In genomic region chr15:48897144-48897814, GRCh38 we compare ENCODE assay signal across 10 cellular contexts. TPM values are rescaled to one million over a fixed set of nuclear protein-coding genes. Genes with fewer than 3 reads are reported as not detected.
DNase-seq lines count a peak whose midpoint lies in the region; ATAC-seq and TF ChIP-seq lines count a peak whose summit lies in the region.
"Had no signal": no experiment of that assay in that cellular context is flagged by ENCODE, and none has a peak within 500 bp of the region (broad histone marks: within the 10 kb centered on the region; RNA-seq: fewer than 3 reads in every experiment).

No MANE protein-coding gene starts in this region.

- intact Hi-C loops in breast epithelium (cut with DNase I; ENCODE audit: low total_unique reads) (no loop called here), left lung (cut with DNase I) (no loop called here)

- H3K27me3 ChIP-seq in breast epithelium: no peaks in the 10 kb centered on the region
- H3K27me3 ChIP-seq in left lung: peaks cover 0 to 13% of the 10 kb centered on the region in 2 donors
- H3K27me3 ChIP-seq in tibial nerve: no peaks in the 10 kb centered on the region
- no peaks in the 10 kb centered on the region for H3K27me3 ChIP-seq in Karpas-422 (ENCODE audit: low read length)

- no peak overlapping the region for H3K9ac ChIP-seq in Karpas-422 (ENCODE audit: low read length)

- 12 to 19% methylated on average over 8 of the region's 8 CpGs for WGBS in tibial nerve, 2 donors

- no peak for TF ChIP-seq POLR2A in breast epithelium (IDR thresholded peaks at IDR 0.05)
- no peak for TF ChIP-seq POLR2A in tibial nerve (IDR thresholded peaks at IDR 0.05)

- ATAC-seq in left lung: peak; percentile 62
- ATAC-seq: A549 had no signal

- no peaks in the 10 kb centered on the region for H3K79me2 ChIP-seq in Karpas-422 (ENCODE audit: low read length)

- H3K4me1 ChIP-seq in breast epithelium (peaks cover 0 to 4% of the 10 kb centered on the region in 2 donors), left lung (no peaks in the 10 kb centered on the region), tibial nerve (peaks cover 0 to 37% (median 10%) of the 10 kb centered on the region in 4 donors), Karpas-422 (ENCODE audit: low read length) (peaks cover 3% of the 10 kb centered on the region; the same call in 1 of the 2 replicates)
- H3K4me1 ChIP-seq: A549 had no signal

- H3K9me3 ChIP-seq in breast epithelium (no peaks in the 10 kb centered on the region), left lung (no peaks in the 10 kb centered on the region), tibial nerve (no peaks in the 10 kb centered on the region), Karpas-422 (ENCODE audit: low read length) (no peaks in the 10 kb centered on the region)
- H3K9me3 ChIP-seq: A549 had no signal

- H3K36me3 ChIP-seq in breast epithelium: no peaks in the 10 kb centered on the region
- H3K36me3 ChIP-seq in left lung: no peaks in the 10 kb centered on the region
- H3K36me3 ChIP-seq in tibial nerve: no peaks in the 10 kb centered on the region
- H3K36me3 ChIP-seq in Karpas-422 (ENCODE audit: insufficient read depth, low read length): no peaks in the 10 kb centered on the region

- no peak overlapping the region for H3K4me2 ChIP-seq in Karpas-422 (ENCODE audit: low read depth, low read length, poor library complexity, severe bottlenecking)
- H3K4me2 ChIP-seq: A549 had no signal

- no peaks in the 10 kb centered on the region for H3K9me2 ChIP-seq in Karpas-422 (replicated peaks; ENCODE audit: insufficient read depth, low read length)

- TF ChIP-seq CTCF in breast epithelium (IDR thresholded peaks at IDR 0.05): no peak
- TF ChIP-seq CTCF in left lung (IDR thresholded peaks at IDR 0.05): no peak
- no peak for TF ChIP-seq CTCF in tibial nerve (IDR thresholded peaks at IDR 0.05)

- peak overlapping the region; percentile 28 to 50 (median 44) for H3K4me3 ChIP-seq in breast epithelium
- H3K4me3 ChIP-seq in left lung: no peak overlapping the region
- peak overlapping the region; percentile 21 to 49 (median 26) for H3K4me3 ChIP-seq in tibial nerve
- no peak overlapping the region for H3K4me3 ChIP-seq in Karpas-422 (ENCODE audit: low read length)
- H3K4me3 ChIP-seq: A549 had no signal

- H4K20me1 ChIP-seq in Karpas-422 (ENCODE audit: insufficient read depth, low read depth, low read length): no peaks in the 10 kb centered on the region

- H2AFZ ChIP-seq in Karpas-422 (ENCODE audit: low read length): no peak overlapping the region; the same call in 1 of the 2 replicates

- peak overlapping the region; percentile 50 to 71 for H3K27ac ChIP-seq in breast epithelium
- H3K27ac ChIP-seq in left lung: no peak overlapping the region
- peak overlapping the region; percentile 68 to 98 (median 88) for H3K27ac ChIP-seq in tibial nerve
- no peak overlapping the region for H3K27ac ChIP-seq in Karpas-422 (ENCODE audit: low read length)
- H3K27ac ChIP-seq: A549 had no signal

- peak; percentile 33 for DNase-seq in NCI-H2107 treated with DMSO at 0.1 percent for 48 hours (lab: John Stamatoyannopoulos, UW; ENCODE audit: unreplicated experiment)
- no peak for DNase-seq in NCI-H2107 (lab: John Stamatoyannopoulos, UW)
- no peak for DNase-seq in breast epithelium (ENCODE audit: low spot score in 2 of 2)
- no peak for DNase-seq in left lung
- peak in 1 of 2 donors; percentile 21 for DNase-seq in tibial nerve (ENCODE audit: low spot score in 2 of 2)
- no peak for DNase-seq in NOMO-1 treated with dmso at 0.1 percent for 144 hours (lab: John Stamatoyannopoulos, UW; ENCODE audit: unreplicated experiment)
- DNase-seq in Karpas-422: no peak
- no peak for DNase-seq in HUDEP-2 (lab: John Stamatoyannopoulos, UW; ENCODE audit: unreplicated experiment in 76 of 76)
- DNase-seq: activated B cell treated with CpG ODN at 0.5 μM for 24 hours had no signal

- TF ChIP-seq EP300 in tibial nerve (IDR thresholded peaks at IDR 0.05): peak in 1 of 2 donors; percentile 70

RNA-seq across cellular contexts. Expression of gene EID1, which starts 19.3 kb away (rescaled TPM):
- total RNA-seq in breast epithelium (100 to 1,000 TPM; 204 to 266 (median 227) TPM), left lung (10 to 100 TPM; 80.2 to 91.5 TPM), tibial nerve (100 to 1,000 TPM; 242 to 458 (median 311) TPM)
- total RNA-seq in Karpas-422 (2014; rRNA removed; shearing (Covaris generic); ENCODE audit: low replicate concordance): 86.7 and 106 TPM in 2 replicates

Comparison
In these comparisons a context has a peak if more than half of its experiments do, and no peak if none do; other contexts are left out.
1. H3K27ac ChIP-seq: peak in breast epithelium (2 of 2) and tibial nerve (4 of 4); none in left lung (0 of 2) and Karpas-422 (single experiment).
2. H3K4me3 ChIP-seq: peak in breast epithelium (3 of 3) and tibial nerve (4 of 4); none in left lung (0 of 2) and Karpas-422 (single experiment).